In genomic region chr15:88246666-88247446, GRCh38 we compare ENCODE assay signal across 8 cellular contexts. TPM values are rescaled to one million over a fixed set of nuclear protein-coding genes. Genes with fewer than 3 reads are reported as not detected.
DNase-seq lines count a peak whose midpoint lies in the region; ATAC-seq and TF ChIP-seq lines count a peak whose summit lies in the region.

No MANE protein-coding gene starts in this region.

- peak; percentile 36 to 84 (median 63) for DNase-seq in CD8-positive, alpha-beta T cell
- DNase-seq in NOMO-1 treated with dmso at 0.1 percent for 144 hours (lab: John Stamatoyannopoulos, UW; ENCODE audit: unreplicated experiment) (peak; percentile 61), epithelial cell of prostate (ENCODE audit: low read depth, low spot score) (peak; percentile 6), myocyte (ENCODE audit: low read depth) (peak; percentile 82)
- peak; percentile 69 for DNase-seq in activated CD8-positive, alpha-beta memory T cell treated with anti-CD3 and anti-CD28 coated beads, Interleukin-2, amount 50 U/mL, for 4 hours
- DNase-seq in stimulated activated CD8-positive, alpha-beta memory T cell treated with anti-CD3 and anti-CD28 coated beads, Interleukin-7, amount 100 ng/mL, for 4 hours (ENCODE audit: low read depth in 2 of 2): peak; percentile 37 to 44

- H3K4me3 ChIP-seq in CD8-positive, alpha-beta T cell (ENCODE audit: low read depth, low read length): no peak overlapping the region

- TF ChIP-seq CTCF in CD8-positive, alpha-beta T cell (IDR thresholded peaks at IDR 0.05): peak; percentile 76

- no peaks in the 10 kb centered on the region for H3K9me3 ChIP-seq in CD8-positive, alpha-beta T cell (ENCODE audit: low read length)

- H3K4me1 Mint-ChIP-seq in CD8-positive, alpha-beta T cell (ENCODE audit: low read depth): peaks cover 6% of the 10 kb centered on the region

- POLR2A ChIA-PET in CD8-positive, alpha-beta T cell (lab: Charles Lee): no interaction called here

- H3K27me3 ChIP-seq in CD8-positive, alpha-beta T cell (ENCODE audit: insufficient read depth, low read length): no peaks in the 10 kb centered on the region

- no peaks in the 10 kb centered on the region for H3K36me3 Mint-ChIP-seq in CD8-positive, alpha-beta T cell

- H3K27ac Mint-ChIP-seq in CD8-positive, alpha-beta T cell: no peak overlapping the region

- H3K27ac ChIP-seq in CD8-positive, alpha-beta T cell (ENCODE audit: low read depth, low read length): no peak overlapping the region
- H3K27ac ChIP-seq in epithelial cell of prostate: no peak overlapping the region

- peak; percentile 71 for ATAC-seq in CD8-positive, alpha-beta T cell
- ATAC-seq in GM19455 (IDR thresholded peaks at IDR 0.05; ENCODE audit: unreplicated experiment) (peak; percentile 82), HG03571 (IDR thresholded peaks at IDR 0.05; ENCODE audit: unreplicated experiment) (peak; percentile 81)

- peaks cover 13% of the 10 kb centered on the region for H3K27me3 Mint-ChIP-seq in CD8-positive, alpha-beta T cell (ENCODE audit: low read depth)

- no peaks in the 10 kb centered on the region for H3K36me3 ChIP-seq in CD8-positive, alpha-beta T cell (ENCODE audit: insufficient read depth, low read length)

- H3K4me3 Mint-ChIP-seq in CD8-positive, alpha-beta T cell: peak overlapping the region; percentile 15

- CTCF ChIA-PET in CD8-positive, alpha-beta T cell (lab: Charles Lee): interaction anchor here (0.6 to 4.3 kb wide), 17 partner anchors 10 to 323 kb away, joined by 3 to 26 read pairs (median 4); partner anchors contain the start of gene NTRK3

- no peaks in the 10 kb centered on the region for H3K4me1 ChIP-seq in CD8-positive, alpha-beta T cell (ENCODE audit: insufficient read depth, low read length)

- H3K9me3 Mint-ChIP-seq in CD8-positive, alpha-beta T cell: no peaks in the 10 kb centered on the region

- intact Hi-C loops in CD8-positive, alpha-beta T cell (cut with DNase I, micrococcal nuclease): loop anchor here in 1 of 2 experiments (5.0 kb wide), 1 partner anchor 1625 kb away; no protein-coding TSS in a partner anchor

RNA-seq across cellular contexts. Expression of gene NTRK3, which starts 9.7 kb away (rescaled TPM):
- total RNA-seq in CD8-positive, alpha-beta T cell: not detected
- total RNA-seq in myocyte: 0.26 and 0.32 TPM in 2 replicates
- polyA plus RNA-seq in myocyte (2012): 0.59 TPM

Comparison
In these comparisons a context has a peak if more than half of its experiments do, and no peak if none do; other contexts are left out.
1. DNase-seq: peak in every context shown above with its lines; median percentile 82 in myocyte; 69 in activated CD8-positive, alpha-beta memory T cell treated with anti-CD3 and anti-CD28 coated beads, Interleukin-2, amount 50 U/mL, for 4 hours; 63 in CD8-positive, alpha-beta T cell; 61 in NOMO-1 treated with dmso at 0.1 percent for 144 hours; 40 in stimulated activated CD8-positive, alpha-beta memory T cell treated with anti-CD3 and anti-CD28 coated beads, Interleukin-7, amount 100 ng/mL, for 4 hours; 6 in epithelial cell of prostate.